ENCODE assay signal across 14 cellular contexts in genomic region chr10:90418869-90419652, GRCh38.
DNase-seq lines count a peak whose midpoint lies in the region; ATAC-seq and TF ChIP-seq lines count a peak whose summit lies in the region.
"Had no signal": no experiment of that assay in that cellular context is flagged by ENCODE, and none has a peak within 500 bp of the region (broad histone marks: within the 10 kb centered on the region; RNA-seq: fewer than 3 reads in every experiment).

No MANE protein-coding gene starts in this region.

- no peak for TF ChIP-seq POLR2A in transverse colon (IDR thresholded peaks at IDR 0.05)

- peak; percentile 68 for ATAC-seq in left lung
- ATAC-seq in HG03521 (IDR thresholded peaks at IDR 0.05; ENCODE audit: unreplicated experiment), result no peak
- ATAC-seq: lower lobe of right lung, right cardiac atrium had no signal

- no peaks in the 10 kb centered on the region for H3K27me3 ChIP-seq in left lung
- H3K27me3 ChIP-seq in transverse colon, result no peaks in the 10 kb centered on the region
- H3K27me3 ChIP-seq: BLaER1 treated with 17β-estradiol and CSF1 and Interleukin-3, amounts not matched to agents 10 nM and 100 nM; esophagus squamous epithelium had no signal

- intact Hi-C loops in left lung (cut with DNase I) (no loop called here), posterior vena cava (cut with DNase I) (no loop called here), transverse colon (cut with DNase I; ENCODE audit: low total_unique reads) (no loop called here)

- TF ChIP-seq EP300 in transverse colon (IDR thresholded peaks at IDR 0.05; ENCODE audit: low read depth), result no peak

- in situ Hi-C loops in transverse colon (cut with MboI; ENCODE audit: low pct_ligation_motif_present in 1 of 4, low pct_unique_long_range_greater_than_20kb in 1 of 4, low sequenced_read_pairs in 3 of 4), result no loop called here

- H3K4me3 ChIP-seq in LNCaP clone FGC (ENCODE audit: low read depth, low read length), result no peak overlapping the region
- H3K4me3 ChIP-seq in left lung, result no peak overlapping the region
- H3K4me3 ChIP-seq in transverse colon, result no peak overlapping the region
- H3K4me3 ChIP-seq: BLaER1 treated with 17β-estradiol and CSF1 and Interleukin-3, amounts not matched to agents 10 nM and 100 nM; esophagus squamous epithelium; lower lobe of right lung had no signal

- DNase-seq in AG08396 (ENCODE audit: low spot score) (peak; percentile 5), LNCaP clone FGC (ENCODE audit: low read depth) (peak; percentile 56), brain pericyte (ENCODE audit: low read depth, low spot score) (peak; percentile 42), left lung (no peak), NCI-H187 (lab: John Stamatoyannopoulos, UW) (no peak), posterior vena cava (ENCODE audit: low spot score) (no peak), transverse colon (no peak)
- DNase-seq: activated CD8-positive, alpha-beta memory T cell treated with anti-CD3 and anti-CD28 coated beads, Interleukin-2, amount 50 U/mL, for 48 hours; esophagus squamous epithelium; lower lobe of right lung; NCI-H1436 treated with DMSO at 0.1 percent for 48 hours; right cardiac atrium had no signal

- H3K9me3 ChIP-seq in left lung (peaks cover 0 to 2% of the 10 kb centered on the region in 2 donors), transverse colon (no peaks in the 10 kb centered on the region)
- H3K9me3 ChIP-seq: esophagus squamous epithelium, lower lobe of right lung had no signal

- TF ChIP-seq CTCF in LNCaP clone FGC (IDR thresholded peaks at IDR 0.05; ENCODE audit: control insufficient read depth, extremely low read depth, insufficient read depth) (no peak), left lung (IDR thresholded peaks at IDR 0.05) (no peak), transverse colon (IDR thresholded peaks at IDR 0.05) (no peak)

- H3K4me1 ChIP-seq in left lung (no peaks in the 10 kb centered on the region), transverse colon (no peaks in the 10 kb centered on the region)
- H3K4me1 ChIP-seq: esophagus squamous epithelium, lower lobe of right lung had no signal

- H3K36me3 ChIP-seq in left lung (no peaks in the 10 kb centered on the region), transverse colon (no peaks in the 10 kb centered on the region)
- H3K36me3 ChIP-seq: BLaER1 treated with 17β-estradiol and CSF1 and Interleukin-3, amounts not matched to agents 10 nM and 100 nM; esophagus squamous epithelium; lower lobe of right lung had no signal

- H3K27ac ChIP-seq in left lung (no peak overlapping the region), transverse colon (no peak overlapping the region)
- H3K27ac ChIP-seq: BLaER1 treated with 17β-estradiol and CSF1 and Interleukin-3, amounts not matched to agents 10 nM and 100 nM; esophagus squamous epithelium; lower lobe of right lung had no signal

- WGBS in transverse colon (ENCODE audit: low coverage in 1 of 2), 2 donors, result 52 to 70% methylated on average over 5 to 7 of the region's 7 CpGs

Comparison
In these comparisons a context has a peak if more than half of its experiments do, and no peak if none do; other contexts are left out.
1. DNase-seq: peak in AG08396 (single experiment), LNCaP clone FGC (single experiment) and brain pericyte (single experiment); none in left lung (0 of 2), NCI-H187 (0 of 2), posterior vena cava (single experiment) and transverse colon (single experiment).